22 cellular contexts compared by ENCODE assay signal in genomic region chr3:9686703-9687102, GRCh38. TPM values are rescaled to one million over a fixed set of nuclear protein-coding genes. Genes with fewer than 3 reads are reported as not detected.
DNase-seq lines count a peak whose midpoint lies in the region; ATAC-seq, FAIRE-seq and TF ChIP-seq lines count a peak whose summit lies in the region.
"Had no signal": no experiment of that assay in that cellular context is flagged by ENCODE, and none has a peak within 500 bp of the region (broad histone marks: within the 10 kb centered on the region; RNA-seq: fewer than 3 reads in every experiment).

No MANE protein-coding gene starts in this region.

- in situ Hi-C loops in GM12878 (cut with MboI), result no loop called here

- no peak overlapping the region for H3K4me3 ChIP-seq in GM12878
- no peak overlapping the region for H3K4me3 ChIP-seq in kidney (ENCODE audit: low read length in 2 of 2)
- H3K4me3 ChIP-seq in spleen, result no peak overlapping the region
- H3K4me3 ChIP-seq: GM23338 had no signal

- peaks cover 35 to 45% of the 10 kb centered on the region in 2 experiments for H3K36me3 ChIP-seq in GM12878 (ENCODE audit: control insufficient read depth in 2 of 2, insufficient read depth in 2 of 2, low read length in 1 of 2)
- H3K36me3 ChIP-seq in kidney (ENCODE audit: control insufficient read depth in 1 of 2, insufficient read depth in 2 of 2, low read length in 2 of 2), result peaks cover 76 to 80% of the 10 kb centered on the region in 2 donors
- H3K36me3 ChIP-seq in spleen, result peaks cover 17 to 100% (median 100%) of the 10 kb centered on the region in 6 donors

- no peak overlapping the region for H3K4me2 ChIP-seq in GM12878 (ENCODE audit: control insufficient read depth, insufficient read depth)
- H3K4me2 ChIP-seq: GM23338 had no signal

- no peaks in the 10 kb centered on the region for H3K79me2 ChIP-seq in GM12878 (ENCODE audit: control insufficient read depth, insufficient read depth, low read length)

- CTCF ChIA-PET in GM12878 (lab: Yijun Ruan, JAX), result interaction anchor here (0.7 to 0.8 kb wide), 2 partner anchors 41 to 182 kb away, joined by 3 read pairs; no protein-coding TSS in a partner anchor

- H3K4me1 ChIP-seq in GM12878 (ENCODE audit: control insufficient read depth, insufficient read depth, low read length) (peaks cover 10% of the 10 kb centered on the region), kidney (ENCODE audit: control insufficient read depth in 1 of 2, insufficient read depth in 1 of 2, low read depth in 1 of 2, low read length in 2 of 2) (no peaks in the 10 kb centered on the region), spleen (peaks cover 0 to 17% (median 2%) of the 10 kb centered on the region in 6 donors)

- H4K20me1 ChIP-seq in GM12878 (ENCODE audit: control insufficient read depth, insufficient read depth), result 0 out of 2 replicates have a peak, but pooled peaks cover 2% of the 10 kb centered on the region

- no peak for TF ChIP-seq CTCF in GM12878 (IDR thresholded peaks at IDR 0.05 in 2 of 3, conservative IDR thresholded peaks at IDR 0.05 in 1 of 3; ENCODE audit: control insufficient read depth in 2 of 3, extremely low read depth in 1 of 3, insufficient read depth in 1 of 3, low read depth in 3 of 3, low read length in 3 of 3)
- no peak for TF ChIP-seq CTCF in kidney (IDR thresholded peaks at IDR 0.05; ENCODE audit: borderline replicate concordance, extremely low read depth, insufficient read depth)
- TF ChIP-seq CTCF in spleen (IDR thresholded peaks at IDR 0.05 in 8 of 11, conservative IDR thresholded peaks at IDR 0.05 in 3 of 11), result no peak

- RAD21 ChIA-PET in GM12878 (lab: Charles Lee; ENCODE audit: unreplicated experiment), result no interaction called here

- ATAC-seq in GM12878 (no peak), Right ventricle myocardium inferior (no peak)
- ATAC-seq: GM23338, HCT116 had no signal

- SMC1A ChIA-PET in GM12878 (lab: Charles Lee; ENCODE audit: uncharacterized antibody, unreplicated experiment), result interaction anchor here (1.1 kb wide), 1 partner anchor 184 kb away, joined by 4 read pairs; no protein-coding TSS in a partner anchor

- DNase-seq in GM12878 (ENCODE audit: low read depth, low spot score), result no peak
- DNase-seq in kidney, result peak; percentile 27
- peak; percentile 14 for DNase-seq in spleen
- no peak for DNase-seq in NCI-H146 treated with DMSO at 0.1 percent for 48 hours (lab: John Stamatoyannopoulos, UW; ENCODE audit: unreplicated experiment)
- no peak for DNase-seq in Right ventricle myocardium inferior (ENCODE audit: missing footprints)
- no peak for DNase-seq in activated T-cell treated with anti-CD3 and anti-CD28 coated beads, Interleukin-2, amount 50 U/mL, for 1 hour
- DNase-seq: C1 segment of cervical spinal cord; Calu3; CD4-positive, alpha-beta memory T cell; COR-L47; DMS53; DMS79 treated with DMSO at 0.1 percent for 48 hours; GF-D8; H9 had no signal

- H3K9ac ChIP-seq in GM12878 (ENCODE audit: control insufficient read depth, insufficient read depth, low read length) (no peak overlapping the region), kidney (ENCODE audit: low read length in 2 of 2) (no peak overlapping the region)

- intact Hi-C loops in GM12878 (cut with micrococcal nuclease; ENCODE audit: unreplicated experiment), result no loop called here
- intact Hi-C loops in kidney (cut with DNase I), result no loop called here
- intact Hi-C loops in spleen (cut with DNase I; ENCODE audit: low total_unique reads), result no loop called here
- intact Hi-C loops in Right ventricle myocardium inferior (cut with DNase I), result no loop called here

- 95% methylated on average over 3 of the region's 3 CpGs for WGBS in GM12878 (ENCODE audit: insufficient coverage, insufficient replicate concordance, low lambda C conversion rate, missing lambda C conversion rate)
- WGBS in spleen, 5 donors, result 92 to 98% (median 94%) methylated on average over 3 of the region's 3 CpGs

- no peak; the same call in 1 of the 2 replicates for TF ChIP-seq POLR2A in GM12878 (IDR thresholded peaks at IDR 0.05; ENCODE audit: low read depth, low read length)
- TF ChIP-seq POLR2A in spleen (IDR thresholded peaks at IDR 0.05), result no peak

- H2AFZ ChIP-seq in GM12878 (ENCODE audit: control insufficient read depth, low read depth, low read length), result no peak overlapping the region
- H2AFZ ChIP-seq: GM23338 had no signal

- TF ChIP-seq RAD21 in GM12878 (IDR thresholded peaks at IDR 0.05; ENCODE audit: insufficient read depth, low read depth, low read length), result no peak

- TF ChIP-seq EP300 in GM12878 (IDR thresholded peaks at IDR 0.05; ENCODE audit: borderline replicate concordance in 1 of 2, control insufficient read depth in 1 of 2, low read depth in 2 of 2, low read length in 2 of 2), result no peak

- no peaks in the 10 kb centered on the region for H3K9me3 ChIP-seq in GM12878 (replicated peaks; ENCODE audit: control insufficient read depth, insufficient read depth, low read length)
- H3K9me3 ChIP-seq in kidney (ENCODE audit: control insufficient read depth in 1 of 2, low read length in 2 of 2), result no peaks in the 10 kb centered on the region
- H3K9me3 ChIP-seq in spleen, result no peaks in the 10 kb centered on the region

- TSS peak; percentile 9 for BruUV-seq in GM12878 (replicated peaks; lab: Mats Ljungman, UMichigan)

- POLR2A ChIA-PET in GM12878 (lab: Charles Lee), result no interaction called here

- H3K27me3 ChIP-seq in GM12878 (replicated peaks in 1 of 2; ENCODE audit: control insufficient read depth in 2 of 2, insufficient read depth in 2 of 2, low read length in 1 of 2) (no peaks in the 10 kb centered on the region), spleen (replicated peaks in 1 of 7) (no peaks in the 10 kb centered on the region)

- no peak for FAIRE-seq in GM12878 (lab: Jason Lieb, UNC)
- no peak for FAIRE-seq in kidney (lab: Jason Lieb, UNC)
- FAIRE-seq: GM12892, GM19239 had no signal

- no peak overlapping the region for H3K27ac ChIP-seq in GM12878 (ENCODE audit: control insufficient read depth, insufficient read depth)
- no peak overlapping the region for H3K27ac ChIP-seq in kidney (ENCODE audit: low read depth in 2 of 2, low read length in 2 of 2)
- H3K27ac ChIP-seq in spleen, result no peak overlapping the region

RNA-seq across cellular contexts. Expression of gene CPNE9, which starts 16.9 kb away (rescaled TPM):
- total RNA-seq in GM12878 (2013; cell fraction: nucleolus; rRNA removed), result not detected in 2 replicates
- total RNA-seq in GM12878 (2014; rRNA removed), result not detected in 2 replicates
- not detected in 2 replicates for total RNA-seq in GM12878 (2014; rRNA removed; fragmentation: Illumina TruSeq; extraction: Trizol)
- not detected in 2 replicates for total RNA-seq in GM12878 (2021)
- polyA plus RNA-seq in GM12878 (2011; ENCODE audit: low read depth), result not detected
- 0.05 TPM in 1 of 2 replicates, not detected in the other for polyA plus RNA-seq in GM12878 (2011; rRNA removed)
- polyA plus RNA-seq in GM12878 (2011; cell fraction: cytosol; rRNA removed), result 0.04 TPM in 1 of 2 replicates, not detected in the other
- polyA plus RNA-seq in GM12878 (2011; cell fraction: nucleus; rRNA removed), result 0.12 and 0.18 TPM in 2 replicates
- polyA plus RNA-seq in GM12878 (2012), result 0.09 TPM in 1 of 2 replicates, not detected in the other
- polyA plus RNA-seq in GM12878 (2014; fragmentation: Illumina TruSeq; extraction: Trizol), result not detected in 2 replicates
- under 1 TPM in 1 of 2 experiments, not detected in 1; 0.02 TPM for polyA plus RNA-seq in GM12878 (2014; fragmentation: Nextera tagmentation; extraction: Ambion mirVana)
- 0.12 TPM in 1 of 2 replicates, not detected in the other for polyA plus RNA-seq in GM12878 (2014; rRNA removed)
- polyA plus RNA-seq in GM12878 (2016; fragmentation: Nextera tagmentation; extraction: Ambion mirVana), result not detected
- not detected in 2 replicates for polyA minus RNA-seq in GM12878 (2011; rRNA and poly(A)+ RNA removed)
- polyA minus RNA-seq in GM12878 (2011; cell fraction: cytosol; rRNA and poly(A)+ RNA removed), result not detected in 2 replicates
- polyA minus RNA-seq in GM12878 (2011; cell fraction: nucleus; rRNA and poly(A)+ RNA removed), result 0.24 TPM in 1 of 2 replicates, not detected in the other
- 0.16 TPM for total RNA-seq in kidney
- polyA plus RNA-seq in kidney (ENCODE audit: insufficient read depth, low read depth, low replicate concordance), result 0.19 TPM
- total RNA-seq in spleen, result under 1 TPM in 1 of 7 donors, not detected in 6; 0.63 TPM
- under 1 TPM; 0.15 to 0.22 (median 0.17) TPM for polyA plus RNA-seq in spleen
- not detected for total RNA-seq in Right ventricle myocardium inferior
- total RNA-seq: A172, A673, Calu3, Daoy had no signal
- polyA plus RNA-seq: BJ; CD4-positive, alpha-beta memory T cell had no signal

RNA-seq across cellular contexts. Expression of gene MTMR14, which starts 37.4 kb away (rescaled TPM):
- total RNA-seq in GM12878 (2013; cell fraction: nucleolus; rRNA removed), result 60.9 and 63.3 TPM in 2 replicates
- total RNA-seq in GM12878 (2014; rRNA removed) (63.0 and 69.5 TPM in 2 replicates), GM12878 (2014; rRNA removed; fragmentation: Illumina TruSeq; extraction: Trizol) (39.0 and 41.4 TPM in 2 replicates), GM12878 (2021) (55.0 and 57.3 TPM in 2 replicates), kidney (44.5 TPM), spleen (10 to 100 TPM; 55.2 to 84.6 (median 67.2) TPM), Right ventricle myocardium inferior (43.9 TPM)
- 36.0 TPM for polyA plus RNA-seq in GM12878 (2011; ENCODE audit: low read depth)
- polyA plus RNA-seq in GM12878 (2011; rRNA removed) (43.0 and 55.9 TPM in 2 replicates), GM12878 (2014; fragmentation: Illumina TruSeq; extraction: Trizol) (44.6 and 53.9 TPM in 2 replicates), GM12878 (2014; fragmentation: Nextera tagmentation; extraction: Ambion mirVana) (10 to 100 TPM; 13.0 to 16.9 TPM), GM12878 (2014; rRNA removed) (44.0 and 56.1 TPM in 2 replicates), GM12878 (2016; fragmentation: Nextera tagmentation; extraction: Ambion mirVana) (10 to 100 TPM; 56.8 to 64.0 TPM), kidney (ENCODE audit: insufficient read depth, low read depth, low replicate concordance) (28.0 TPM), spleen (10 to 100 TPM; 43.5 to 47.8 (median 45.1) TPM)
- polyA plus RNA-seq in GM12878 (2011; cell fraction: cytosol; rRNA removed), result 59.8 and 68.6 TPM in 2 replicates
- polyA plus RNA-seq in GM12878 (2011; cell fraction: nucleus; rRNA removed), result 64.6 and 71.3 TPM in 2 replicates
- 37.4 and 55.2 TPM in 2 replicates for polyA plus RNA-seq in GM12878 (2012)
- polyA minus RNA-seq in GM12878 (2011; rRNA and poly(A)+ RNA removed), result 68.7 and 74.9 TPM in 2 replicates
- polyA minus RNA-seq in GM12878 (2011; cell fraction: cytosol; rRNA and poly(A)+ RNA removed), result 22.2 and 26.2 TPM in 2 replicates
- polyA minus RNA-seq in GM12878 (2011; cell fraction: nucleus; rRNA and poly(A)+ RNA removed), result 33.7 and 43.8 TPM in 2 replicates

RNA-seq across cellular contexts. Expression of gene BRPF1, which starts 44.8 kb away (rescaled TPM):
- 14.4 and 20.3 TPM in 2 replicates for total RNA-seq in GM12878 (2013; cell fraction: nucleolus; rRNA removed)
- total RNA-seq in GM12878 (2014; rRNA removed) (19.2 and 21.9 TPM in 2 replicates), GM12878 (2014; rRNA removed; fragmentation: Illumina TruSeq; extraction: Trizol) (11.1 and 13.6 TPM in 2 replicates), GM12878 (2021) (21.3 and 25.3 TPM in 2 replicates), kidney (22.4 TPM), spleen (10 to 100 TPM; 24.9 to 31.9 (median 27.0) TPM), Right ventricle myocardium inferior (10.9 TPM)
- 9.6 TPM for polyA plus RNA-seq in GM12878 (2011; ENCODE audit: low read depth)
- polyA plus RNA-seq in GM12878 (2011; rRNA removed) (3.9 and 9.0 TPM in 2 replicates), GM12878 (2014; fragmentation: Illumina TruSeq; extraction: Trizol) (6.4 and 13.6 TPM in 2 replicates), GM12878 (2014; fragmentation: Nextera tagmentation; extraction: Ambion mirVana) (1 to 10 TPM; 1.2 to 1.4 TPM), GM12878 (2014; rRNA removed) (18.6 and 20.7 TPM in 2 replicates), GM12878 (2016; fragmentation: Nextera tagmentation; extraction: Ambion mirVana) (10 to 100 TPM; 13.0 to 14.4 TPM), kidney (ENCODE audit: insufficient read depth, low read depth, low replicate concordance) (6.2 TPM), spleen (1 to 10 TPM; 5.5 to 9.3 (median 6.4) TPM)
- polyA plus RNA-seq in GM12878 (2011; cell fraction: cytosol; rRNA removed), result 9.6 and 12.7 TPM in 2 replicates
- polyA plus RNA-seq in GM12878 (2011; cell fraction: nucleus; rRNA removed), result 34.9 and 45.0 TPM in 2 replicates
- polyA plus RNA-seq in GM12878 (2012), result 9.3 and 15.7 TPM in 2 replicates
- 8.1 and 12.0 TPM in 2 replicates for polyA minus RNA-seq in GM12878 (2011; rRNA and poly(A)+ RNA removed)
- 5.2 and 8.1 TPM in 2 replicates for polyA minus RNA-seq in GM12878 (2011; cell fraction: cytosol; rRNA and poly(A)+ RNA removed)
- polyA minus RNA-seq in GM12878 (2011; cell fraction: nucleus; rRNA and poly(A)+ RNA removed), result 9.6 and 19.1 TPM in 2 replicates

Comparison
In these comparisons a context has a peak if more than half of its experiments do, and no peak if none do; other contexts are left out.
1. DNase-seq: peak in kidney (single experiment) and spleen (single experiment); none in GM12878 (single experiment), NCI-H146 treated with DMSO at 0.1 percent for 48 hours (single experiment), Right ventricle myocardium inferior (single experiment) and activated T-cell treated with anti-CD3 and anti-CD28 coated beads, Interleukin-2, amount 50 U/mL, for 1 hour (single experiment).